In genomic region chr10:76868088-76868949, GRCh38 we compare ENCODE assay signal across 1 cellular context.
TF ChIP-seq lines count a peak whose summit lies in the region.

No MANE protein-coding gene starts in this region.

TF ChIP-seq in SK-N-SH treated with all-trans-retinoic acid at 6 μM for 48 hours, 23 proteins besides CTCF, POLR2A, EP300 and RAD21 (continued from another document):
- no peak for TF ChIP-seq PATZ1 (CRISPR knock-in tag; IDR thresholded peaks at IDR 0.05; ENCODE audit: borderline replicate concordance)
- no peak for TF ChIP-seq ZFP30 (CRISPR knock-in tag; IDR thresholded peaks at IDR 0.05)
